Comparison of ENCODE assay signal across 27 cellular contexts in the genomic region with DNA sequence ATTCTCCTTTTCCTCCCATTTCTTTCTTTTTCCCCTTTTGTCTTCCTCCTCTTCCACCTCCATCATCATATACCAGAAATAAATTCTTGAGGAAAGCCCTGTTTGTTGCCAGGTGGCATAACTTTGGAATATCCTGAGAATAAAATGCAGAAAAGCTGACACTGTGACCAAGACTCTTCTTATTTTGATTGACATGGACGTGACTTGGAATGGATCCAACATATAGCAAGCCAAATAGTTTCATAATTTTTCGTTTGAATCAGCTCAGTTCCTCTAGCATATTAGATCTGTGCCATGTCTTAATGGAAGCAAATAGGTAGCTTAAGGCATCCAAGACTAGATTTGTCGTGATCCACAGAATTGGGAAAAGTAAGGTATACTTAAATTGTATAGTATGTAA.
"Had no signal": no experiment of that assay in that cellular context is flagged by ENCODE, and none has a peak within 500 bp of the region (broad histone marks: within the 10 kb centered on the region; RNA-seq: fewer than 3 reads in every experiment).

No MANE protein-coding gene starts in this region.

- H2AFZ ChIP-seq: neural progenitor cell, parathyroid adenoma had no signal

- H3K27me3 Mint-ChIP-seq: stimulated activated naive B cell treated with anti-CD40 and anti-IgM and Interleukin-4, amounts not matched to agents 10 μg/mL and 1 μg/mL and 100 μg/mL, for 72 hours; stimulated activated naive CD8-positive, alpha-beta T cell treated with anti-CD3 and anti-CD28 coated beads, Interleukin-15, Interleukin-2, amounts not matched to agents 100 ng/mL and 50 ng/mL, for 24 hours had no signal

- H3K4me1 Mint-ChIP-seq: nephron; neural progenitor cell; stimulated activated effector memory CD8-positive, alpha-beta T cell treated with anti-CD3 and anti-CD28 coated beads, Interleukin-12 subunit alpha, Interleukin-12 subunit beta, amount 100 ng/mL, for 72 hours; stimulated activated naive B cell treated with anti-CD40 and anti-IgM and Interleukin-4, amounts not matched to agents 10 μg/mL and 1 μg/mL and 100 μg/mL, for 72 hours had no signal

- H3K27ac ChIP-seq: neural progenitor cell, ovary, parathyroid adenoma, psoas muscle, right lobe of liver, sigmoid colon, stomach, thoracic aorta, thyroid gland, tibial nerve, upper lobe of left lung, vagina had no signal

- H3K27ac Mint-ChIP-seq: nephron; neural progenitor cell; progenitor cell of endocrine pancreas; stimulated activated effector memory CD8-positive, alpha-beta T cell treated with anti-CD3 and anti-CD28 coated beads, Interleukin-12 subunit alpha, Interleukin-12 subunit beta, amount 100 ng/mL, for 72 hours; stimulated activated naive B cell treated with anti-CD40 and anti-IgM and Interleukin-4, amounts not matched to agents 10 μg/mL and 1 μg/mL and 100 μg/mL, for 72 hours; stimulated activated naive CD8-positive, alpha-beta T cell treated with anti-CD3 and anti-CD28 coated beads, Interleukin-15, Interleukin-2, amounts not matched to agents 100 ng/mL and 50 ng/mL, for 24 hours had no signal

- H3K4me2 ChIP-seq: neural progenitor cell had no signal

- H3K79me2 ChIP-seq: parathyroid adenoma had no signal

- H3K27me3 ChIP-seq: neural progenitor cell, ovary, right lobe of liver, sigmoid colon, stomach, thyroid gland, tibial nerve, upper lobe of left lung, vagina had no signal

- H3K9me3 ChIP-seq: ovary, psoas muscle, right lobe of liver, sigmoid colon, stomach, thoracic aorta, thyroid gland, tibial nerve, upper lobe of left lung, vagina had no signal

- H3K9ac ChIP-seq: neural progenitor cell, parathyroid adenoma had no signal

- ATAC-seq: psoas muscle; right cardiac atrium; right lobe of liver; stimulated activated effector memory CD8-positive, alpha-beta T cell treated with anti-CD3 and anti-CD28 coated beads, Interleukin-12 subunit alpha, Interleukin-12 subunit beta, amount 100 ng/mL, for 72 hours; stimulated activated naive B cell treated with anti-CD40 and anti-IgM and Interleukin-4, amounts not matched to agents 10 μg/mL and 1 μg/mL and 100 μg/mL, for 72 hours had no signal

- H3K36me3 Mint-ChIP-seq: neural progenitor cell; stimulated activated effector memory CD8-positive, alpha-beta T cell treated with anti-CD3 and anti-CD28 coated beads, Interleukin-12 subunit alpha, Interleukin-12 subunit beta, amount 100 ng/mL, for 72 hours; stimulated activated naive B cell treated with anti-CD40 and anti-IgM and Interleukin-4, amounts not matched to agents 10 μg/mL and 1 μg/mL and 100 μg/mL, for 72 hours had no signal

- H3K4me1 ChIP-seq: neural progenitor cell, parathyroid adenoma, psoas muscle, right lobe of liver, sigmoid colon, stomach, thyroid gland, tibial nerve, upper lobe of left lung, vagina had no signal

- H3K9me3 Mint-ChIP-seq: neural progenitor cell had no signal

- H3K4me3 ChIP-seq: neural progenitor cell, ovary, psoas muscle, right lobe of liver, sigmoid colon, stomach, thoracic aorta, thyroid gland, tibial nerve, upper lobe of left lung, vagina had no signal

- H3K4me3 Mint-ChIP-seq: nephron; neural progenitor cell; stimulated activated effector memory CD8-positive, alpha-beta T cell treated with anti-CD3 and anti-CD28 coated beads, Interleukin-12 subunit alpha, Interleukin-12 subunit beta, amount 100 ng/mL, for 72 hours; stimulated activated naive B cell treated with anti-CD40 and anti-IgM and Interleukin-4, amounts not matched to agents 10 μg/mL and 1 μg/mL and 100 μg/mL, for 72 hours; stimulated activated naive CD8-positive, alpha-beta T cell treated with anti-CD3 and anti-CD28 coated beads, Interleukin-15, Interleukin-2, amounts not matched to agents 100 ng/mL and 50 ng/mL, for 24 hours had no signal

- H3K36me3 ChIP-seq: neural progenitor cell, ovary, right lobe of liver, sigmoid colon, stomach, thoracic aorta, thyroid gland, tibial nerve, upper lobe of left lung, vagina had no signal

- DNase-seq: occipital lobe; ovary; posterior cingulate gyrus; psoas muscle; right cardiac atrium; right lobe of liver; sigmoid colon; small intestine; stimulated activated CD4-positive, alpha-beta T cell treated with anti-CD3 and anti-CD28 coated beads, Interleukin-15, amount 100 ng/mL, for 24 hours; stimulated activated CD4-positive, alpha-beta T cell treated with anti-CD3 and anti-CD28 coated beads, Interleukin-2, amount 100 ng/mL, for 24 hours; stimulated activated CD4-positive, alpha-beta T cell treated with anti-CD3 and anti-CD28 coated beads, Interleukin-2, amount 100 ng/mL, for 48 hours; stimulated activated CD4-positive, alpha-beta T cell treated with anti-CD3 and anti-CD28 coated beads, Interleukin-4, amount 100 ng/mL, for 24 hours; stimulated activated naive B cell treated with anti-CD40 and anti-IgM and Interleukin-4, amounts not matched to agents 10 μg/mL and 1 μg/mL and 100 μg/mL, for 72 hours; stimulated activated naive CD4-positive, alpha-beta T cell treated with Interleukin-2 at 50 U/mL for 16 hours; stomach; thyroid gland; trophoblast cell; upper lobe of left lung had no signal
